ENCODE assay signal across 8 cellular contexts in genomic region chr2:85266424-85267041, GRCh38.
DNase-seq lines count a peak whose midpoint lies in the region; ATAC-seq and TF ChIP-seq lines count a peak whose summit lies in the region.

No MANE protein-coding gene starts in this region.

- peak; percentile 71 for DNase-seq in GM19240 (ENCODE audit: insufficient read length, low spot score)
- peak; percentile 91 for DNase-seq in activated CD4-positive, alpha-beta T cell treated with anti-CD3 and anti-CD28 coated beads, Interleukin-2, amount 10 ng/mL, durations not matched to agents 24 days and 14 days
- DNase-seq in dermis microvascular lymphatic vessel endothelial cell (ENCODE audit: low read depth in 2 of 2): peak; percentile 47 to 60
- peak; percentile 47 to 50 for DNase-seq in memory B cell (ENCODE audit: low spot score in 2 of 2)
- DNase-seq in stimulated activated CD8-positive, alpha-beta memory T cell treated with anti-CD3 and anti-CD28 coated beads, Interleukin-4, amount 100 ng/mL, for 24 hours (ENCODE audit: low read depth): peak; percentile 58

- no peak overlapping the region for H3K27ac ChIP-seq in C4-2B

- no peak overlapping the region for H3K4me3 Mint-ChIP-seq in activated CD4-positive, alpha-beta T cell treated with anti-CD3 and anti-CD28 coated beads, Interleukin-2, amount 10 ng/mL, durations not matched to agents 24 days and 14 days
- no peak overlapping the region for H3K4me3 Mint-ChIP-seq in memory B cell

- H3K9me3 Mint-ChIP-seq in activated CD4-positive, alpha-beta T cell treated with anti-CD3 and anti-CD28 coated beads, Interleukin-2, amount 10 ng/mL, durations not matched to agents 24 days and 14 days: no peaks in the 10 kb centered on the region
- no peaks in the 10 kb centered on the region for H3K9me3 Mint-ChIP-seq in memory B cell

- H3K27ac Mint-ChIP-seq in activated CD4-positive, alpha-beta T cell treated with anti-CD3 and anti-CD28 coated beads, Interleukin-2, amount 10 ng/mL, durations not matched to agents 24 days and 14 days: no peak overlapping the region
- H3K27ac Mint-ChIP-seq in memory B cell: no peak overlapping the region

- peaks cover 2% of the 10 kb centered on the region for H3K4me1 Mint-ChIP-seq in activated CD4-positive, alpha-beta T cell treated with anti-CD3 and anti-CD28 coated beads, Interleukin-2, amount 10 ng/mL, durations not matched to agents 24 days and 14 days
- H3K4me1 Mint-ChIP-seq in memory B cell: no peaks in the 10 kb centered on the region

- ATAC-seq in memory B cell (ENCODE audit: low read depth) (peak; percentile 48), GM18519 (IDR thresholded peaks at IDR 0.05; ENCODE audit: low FRiP score, unreplicated experiment) (no peak)

- TF ChIP-seq CTCF in C4-2B (conservative IDR thresholded peaks at IDR 0.05) (peak; percentile 92), LNCAP (IDR thresholded peaks at IDR 0.05) (peak; percentile 77)

- no peaks in the 10 kb centered on the region for H3K36me3 Mint-ChIP-seq in activated CD4-positive, alpha-beta T cell treated with anti-CD3 and anti-CD28 coated beads, Interleukin-2, amount 10 ng/mL, durations not matched to agents 24 days and 14 days (ENCODE audit: low read depth)
- H3K36me3 Mint-ChIP-seq in memory B cell: no peaks in the 10 kb centered on the region

- peaks cover 31% of the 10 kb centered on the region for H3K27me3 Mint-ChIP-seq in activated CD4-positive, alpha-beta T cell treated with anti-CD3 and anti-CD28 coated beads, Interleukin-2, amount 10 ng/mL, durations not matched to agents 24 days and 14 days
- H3K27me3 Mint-ChIP-seq in memory B cell: peaks cover 27% of the 10 kb centered on the region

- intact Hi-C loops in activated CD4-positive, alpha-beta T cell treated with anti-CD3 and anti-CD28 coated beads, Interleukin-2, amount 10 ng/mL, durations not matched to agents 24 days and 14 days (cut with micrococcal nuclease): loop anchor here (1.0 kb wide), 2 partner anchors 19 to 32 kb away; no protein-coding TSS in a partner anchor
